Comparison of ENCODE assay signal across 15 cellular contexts in the genomic region with DNA sequence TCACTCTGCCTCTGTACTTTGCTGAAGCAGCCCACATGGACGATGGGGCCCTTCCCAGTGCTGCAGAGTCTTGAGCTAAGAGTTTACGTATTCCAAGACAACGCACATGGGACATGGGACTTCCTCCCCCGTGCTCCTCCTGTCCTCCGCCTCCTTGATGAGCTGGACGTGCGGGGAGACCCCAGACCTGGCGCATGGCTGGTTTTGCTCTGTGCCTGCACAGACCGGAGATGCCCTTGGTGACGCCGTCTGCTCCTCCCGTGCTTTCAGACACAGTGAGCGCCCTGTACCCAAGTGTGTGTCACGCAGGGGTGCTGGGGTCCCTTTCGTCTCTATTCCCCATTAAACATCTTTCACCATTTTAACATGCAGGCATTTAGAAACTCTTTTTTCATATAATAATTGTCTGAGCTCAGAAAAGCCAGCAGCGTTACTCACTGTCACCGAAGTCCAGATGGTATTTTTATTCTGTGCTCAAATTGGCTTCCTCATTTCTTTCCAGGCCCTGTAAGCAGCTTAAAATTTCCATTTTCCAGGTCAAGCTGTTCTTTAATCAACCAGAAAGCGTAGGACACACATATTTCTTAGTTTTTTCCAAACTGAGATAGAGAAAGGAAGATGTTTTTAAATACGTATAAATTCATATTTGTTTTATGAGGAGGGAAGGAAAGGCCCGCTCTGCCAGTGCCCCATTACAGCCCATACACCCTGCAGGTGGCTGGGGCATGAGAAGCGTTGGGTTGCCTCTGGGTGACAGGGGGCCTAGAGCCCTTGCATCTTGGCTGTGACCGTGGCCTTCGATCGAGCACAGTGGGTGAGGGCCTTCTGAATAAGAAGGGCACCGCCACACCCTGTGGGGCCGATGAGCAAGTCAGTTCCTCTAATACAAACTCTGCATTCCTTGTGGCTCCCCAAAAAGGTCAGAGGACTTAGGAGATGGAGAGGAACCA.
A peak's percentile ranks its signal among the peaks of the same experiment; 100 is the strongest.
DNase-seq lines count a peak whose midpoint lies in the region; ATAC-seq lines count a peak whose summit lies in the region.
"Had no signal": no experiment of that assay in that cellular context is flagged by ENCODE, and none has a peak within 500 bp of the region (broad histone marks: within the 10 kb centered on the region; RNA-seq: fewer than 3 reads in every experiment).

No MANE protein-coding gene starts in this region.

- H3K27me3 Mint-ChIP-seq in stimulated activated memory B cell treated with anti-CD40 and anti-IgM and Interleukin-4, amounts not matched to agents 10 μg/mL and 1 μg/mL and 100 μg/mL, for 72 hours = peaks cover 16% of the 10 kb centered on the region
- H3K27me3 Mint-ChIP-seq: activated naive CD8-positive, alpha-beta T cell had no signal

- H3K9me3 Mint-ChIP-seq in stimulated activated memory B cell treated with anti-CD40 and anti-IgM and Interleukin-4, amounts not matched to agents 10 μg/mL and 1 μg/mL and 100 μg/mL, for 72 hours = no peaks in the 10 kb centered on the region
- H3K9me3 Mint-ChIP-seq: CD4-positive, alpha-beta memory T cell had no signal

- H3K27ac Mint-ChIP-seq in stimulated activated memory B cell treated with anti-CD40 and anti-IgM and Interleukin-4, amounts not matched to agents 10 μg/mL and 1 μg/mL and 100 μg/mL, for 72 hours = no peak overlapping the region
- H3K27ac Mint-ChIP-seq: activated naive CD8-positive, alpha-beta T cell had no signal

- peak; percentile 18 for ATAC-seq in stimulated activated memory B cell treated with anti-CD40 and anti-IgM and Interleukin-4, amounts not matched to agents 10 μg/mL and 1 μg/mL and 100 μg/mL, for 72 hours
- ATAC-seq in HG02678 (IDR thresholded peaks at IDR 0.05; ENCODE audit: unreplicated experiment) (no peak), HG03045 (IDR thresholded peaks at IDR 0.05; ENCODE audit: unreplicated experiment) (no peak)
- ATAC-seq: GM12878 had no signal

- DNase-seq in NCI-H2171 treated with DMSO at 0.1 percent for 48 hours (lab: John Stamatoyannopoulos, UW) (peak; percentile 59), NCI-H2171 (lab: John Stamatoyannopoulos, UW) (no peak), NOMO-1 (lab: John Stamatoyannopoulos, UW; ENCODE audit: unreplicated experiment in 2 of 2) (peak; percentile 34 to 63), ecto neural progenitor cell (ENCODE audit: low spot score) (peak; percentile 38), NCI-H1092 (lab: John Stamatoyannopoulos, UW) (no peak)
- DNase-seq: CD4-positive, alpha-beta memory T cell; EL; midbrain; NCI-H146; NCI-H510A treated with DMSO at 0.1 percent for 48 hours had no signal

- H3K36me3 Mint-ChIP-seq in stimulated activated memory B cell treated with anti-CD40 and anti-IgM and Interleukin-4, amounts not matched to agents 10 μg/mL and 1 μg/mL and 100 μg/mL, for 72 hours = no peaks in the 10 kb centered on the region
- H3K36me3 Mint-ChIP-seq: activated naive CD8-positive, alpha-beta T cell; CD4-positive, alpha-beta memory T cell had no signal

- H3K4me1 Mint-ChIP-seq in stimulated activated memory B cell treated with anti-CD40 and anti-IgM and Interleukin-4, amounts not matched to agents 10 μg/mL and 1 μg/mL and 100 μg/mL, for 72 hours = peaks cover 22% of the 10 kb centered on the region
- H3K4me1 Mint-ChIP-seq: CD4-positive, alpha-beta memory T cell had no signal

- H3K4me3 Mint-ChIP-seq in stimulated activated memory B cell treated with anti-CD40 and anti-IgM and Interleukin-4, amounts not matched to agents 10 μg/mL and 1 μg/mL and 100 μg/mL, for 72 hours = no peak overlapping the region
- H3K4me3 Mint-ChIP-seq: activated naive CD8-positive, alpha-beta T cell; CD4-positive, alpha-beta memory T cell had no signal

Comparison
In these comparisons a context has a peak if more than half of its experiments do, and no peak if none do; other contexts are left out.
1. DNase-seq: peak in NCI-H2171 treated with DMSO at 0.1 percent for 48 hours (single experiment), NOMO-1 (2 of 2) and ecto neural progenitor cell (single experiment); none in NCI-H2171 (single experiment) and NCI-H1092 (single experiment).